Comparison of ENCODE assay signal across 1 cellular context in the genomic region with DNA sequence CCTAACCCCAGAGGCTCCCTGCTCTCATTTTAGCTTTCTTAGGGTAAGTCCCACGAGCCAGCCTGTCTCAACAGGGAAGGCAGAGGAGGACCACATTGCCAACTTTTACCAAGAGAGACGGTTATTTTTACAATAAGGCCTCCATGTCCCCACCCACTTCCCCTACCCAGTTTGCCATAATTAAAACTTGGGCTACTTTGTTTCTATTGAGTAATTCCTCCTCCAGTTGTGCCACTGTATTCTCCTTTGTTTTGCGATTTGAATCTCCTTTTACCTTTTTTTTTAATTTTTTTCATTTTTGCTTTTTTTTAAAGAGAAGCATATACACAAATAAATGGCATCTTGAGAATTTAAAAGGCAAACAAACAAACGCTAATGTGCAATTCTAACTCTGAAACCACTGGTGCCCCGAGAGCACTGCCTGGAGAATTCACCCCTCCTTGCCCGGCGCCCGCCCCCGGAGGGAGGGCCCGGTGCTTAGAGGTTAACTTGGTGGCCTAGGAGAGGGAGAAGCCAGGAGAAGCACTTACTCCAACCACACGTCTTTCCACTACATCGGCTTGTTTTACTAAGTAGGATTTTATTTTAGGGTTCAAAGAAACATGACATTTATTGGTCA.
TF ChIP-seq lines count a peak whose summit lies in the region.

No MANE protein-coding gene starts in this region.

TF ChIP-seq in H1, 55 proteins besides CTCF, POLR2A, EP300 and RAD21:
- TF ChIP-seq RXRA (IDR thresholded peaks at IDR 0.05; ENCODE audit: insufficient read depth, low read depth, low read length), result no peak
- TF ChIP-seq SAP30 (IDR thresholded peaks at IDR 0.05; ENCODE audit: insufficient read depth, insufficient replicate concordance, low read length), result no peak
- no peak for TF ChIP-seq SIRT6 (IDR thresholded peaks at IDR 0.05; ENCODE audit: low read length)
- TF ChIP-seq TCF12 (IDR thresholded peaks at IDR 0.05; ENCODE audit: low read depth, low read length), result no peak
- TF ChIP-seq ZNF274 (IDR thresholded peaks at IDR 0.05; ENCODE audit: borderline replicate concordance, extremely low read depth, low read length), result no peak
- TF ChIP-seq, protein P1, sequence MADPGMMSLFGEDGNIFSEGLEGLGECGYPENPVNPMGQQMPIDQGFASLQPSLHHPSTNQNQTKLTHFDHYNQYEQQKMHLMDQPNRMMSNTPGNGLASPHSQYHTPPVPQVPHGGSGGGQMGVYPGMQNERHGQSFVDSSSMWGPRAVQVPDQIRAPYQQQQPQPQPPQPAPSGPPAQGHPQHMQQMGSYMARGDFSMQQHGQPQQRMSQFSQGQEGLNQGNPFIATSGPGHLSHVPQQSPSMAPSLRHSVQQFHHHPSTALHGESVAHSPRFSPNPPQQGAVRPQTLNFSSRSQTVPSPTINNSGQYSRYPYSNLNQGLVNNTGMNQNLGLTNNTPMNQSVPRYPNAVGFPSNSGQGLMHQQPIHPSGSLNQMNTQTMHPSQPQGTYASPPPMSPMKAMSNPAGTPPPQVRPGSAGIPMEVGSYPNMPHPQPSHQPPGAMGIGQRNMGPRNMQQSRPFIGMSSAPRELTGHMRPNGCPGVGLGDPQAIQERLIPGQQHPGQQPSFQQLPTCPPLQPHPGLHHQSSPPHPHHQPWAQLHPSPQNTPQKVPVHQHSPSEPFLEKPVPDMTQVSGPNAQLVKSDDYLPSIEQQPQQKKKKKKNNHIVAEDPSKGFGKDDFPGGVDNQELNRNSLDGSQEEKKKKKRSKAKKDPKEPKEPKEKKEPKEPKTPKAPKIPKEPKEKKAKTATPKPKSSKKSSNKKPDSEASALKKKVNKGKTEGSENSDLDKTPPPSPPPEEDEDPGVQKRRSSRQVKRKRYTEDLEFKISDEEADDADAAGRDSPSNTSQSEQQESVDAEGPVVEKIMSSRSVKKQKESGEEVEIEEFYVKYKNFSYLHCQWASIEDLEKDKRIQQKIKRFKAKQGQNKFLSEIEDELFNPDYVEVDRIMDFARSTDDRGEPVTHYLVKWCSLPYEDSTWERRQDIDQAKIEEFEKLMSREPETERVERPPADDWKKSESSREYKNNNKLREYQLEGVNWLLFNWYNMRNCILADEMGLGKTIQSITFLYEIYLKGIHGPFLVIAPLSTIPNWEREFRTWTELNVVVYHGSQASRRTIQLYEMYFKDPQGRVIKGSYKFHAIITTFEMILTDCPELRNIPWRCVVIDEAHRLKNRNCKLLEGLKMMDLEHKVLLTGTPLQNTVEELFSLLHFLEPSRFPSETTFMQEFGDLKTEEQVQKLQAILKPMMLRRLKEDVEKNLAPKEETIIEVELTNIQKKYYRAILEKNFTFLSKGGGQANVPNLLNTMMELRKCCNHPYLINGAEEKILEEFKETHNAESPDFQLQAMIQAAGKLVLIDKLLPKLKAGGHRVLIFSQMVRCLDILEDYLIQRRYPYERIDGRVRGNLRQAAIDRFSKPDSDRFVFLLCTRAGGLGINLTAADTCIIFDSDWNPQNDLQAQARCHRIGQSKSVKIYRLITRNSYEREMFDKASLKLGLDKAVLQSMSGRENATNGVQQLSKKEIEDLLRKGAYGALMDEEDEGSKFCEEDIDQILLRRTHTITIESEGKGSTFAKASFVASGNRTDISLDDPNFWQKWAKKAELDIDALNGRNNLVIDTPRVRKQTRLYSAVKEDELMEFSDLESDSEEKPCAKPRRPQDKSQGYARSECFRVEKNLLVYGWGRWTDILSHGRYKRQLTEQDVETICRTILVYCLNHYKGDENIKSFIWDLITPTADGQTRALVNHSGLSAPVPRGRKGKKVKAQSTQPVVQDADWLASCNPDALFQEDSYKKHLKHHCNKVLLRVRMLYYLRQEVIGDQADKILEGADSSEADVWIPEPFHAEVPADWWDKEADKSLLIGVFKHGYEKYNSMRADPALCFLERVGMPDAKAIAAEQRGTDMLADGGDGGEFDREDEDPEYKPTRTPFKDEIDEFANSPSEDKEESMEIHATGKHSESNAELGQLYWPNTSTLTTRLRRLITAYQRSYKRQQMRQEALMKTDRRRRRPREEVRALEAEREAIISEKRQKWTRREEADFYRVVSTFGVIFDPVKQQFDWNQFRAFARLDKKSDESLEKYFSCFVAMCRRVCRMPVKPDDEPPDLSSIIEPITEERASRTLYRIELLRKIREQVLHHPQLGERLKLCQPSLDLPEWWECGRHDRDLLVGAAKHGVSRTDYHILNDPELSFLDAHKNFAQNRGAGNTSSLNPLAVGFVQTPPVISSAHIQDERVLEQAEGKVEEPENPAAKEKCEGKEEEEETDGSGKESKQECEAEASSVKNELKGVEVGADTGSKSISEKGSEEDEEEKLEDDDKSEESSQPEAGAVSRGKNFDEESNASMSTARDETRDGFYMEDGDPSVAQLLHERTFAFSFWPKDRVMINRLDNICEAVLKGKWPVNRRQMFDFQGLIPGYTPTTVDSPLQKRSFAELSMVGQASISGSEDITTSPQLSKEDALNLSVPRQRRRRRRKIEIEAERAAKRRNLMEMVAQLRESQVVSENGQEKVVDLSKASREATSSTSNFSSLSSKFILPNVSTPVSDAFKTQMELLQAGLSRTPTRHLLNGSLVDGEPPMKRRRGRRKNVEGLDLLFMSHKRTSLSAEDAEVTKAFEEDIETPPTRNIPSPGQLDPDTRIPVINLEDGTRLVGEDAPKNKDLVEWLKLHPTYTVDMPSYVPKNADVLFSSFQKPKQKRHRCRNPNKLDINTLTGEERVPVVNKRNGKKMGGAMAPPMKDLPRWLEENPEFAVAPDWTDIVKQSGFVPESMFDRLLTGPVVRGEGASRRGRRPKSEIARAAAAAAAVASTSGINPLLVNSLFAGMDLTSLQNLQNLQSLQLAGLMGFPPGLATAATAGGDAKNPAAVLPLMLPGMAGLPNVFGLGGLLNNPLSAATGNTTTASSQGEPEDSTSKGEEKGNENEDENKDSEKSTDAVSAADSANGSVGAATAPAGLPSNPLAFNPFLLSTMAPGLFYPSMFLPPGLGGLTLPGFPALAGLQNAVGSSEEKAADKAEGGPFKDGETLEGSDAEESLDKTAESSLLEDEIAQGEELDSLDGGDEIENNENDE (IDR thresholded peaks at IDR 0.05; ENCODE audit: insufficient replicate concordance, low read length), result no peak
- no peak for TF ChIP-seq HDAC6 (IDR thresholded peaks at IDR 0.05; ENCODE audit: low read depth, low read length)
- TF ChIP-seq, protein P2, sequence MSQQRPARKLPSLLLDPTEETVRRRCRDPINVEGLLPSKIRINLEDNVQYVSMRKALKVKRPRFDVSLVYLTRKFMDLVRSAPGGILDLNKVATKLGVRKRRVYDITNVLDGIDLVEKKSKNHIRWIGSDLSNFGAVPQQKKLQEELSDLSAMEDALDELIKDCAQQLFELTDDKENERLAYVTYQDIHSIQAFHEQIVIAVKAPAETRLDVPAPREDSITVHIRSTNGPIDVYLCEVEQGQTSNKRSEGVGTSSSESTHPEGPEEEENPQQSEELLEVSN (IDR thresholded peaks at IDR 0.05), result no peak
- no peak for TF ChIP-seq SP2 (IDR thresholded peaks at IDR 0.05; ENCODE audit: low read length)
- no peak for TF ChIP-seq GABPA (IDR thresholded peaks at IDR 0.05; ENCODE audit: borderline replicate concordance, insufficient read depth, low read length)
- TF ChIP-seq, protein P3, sequence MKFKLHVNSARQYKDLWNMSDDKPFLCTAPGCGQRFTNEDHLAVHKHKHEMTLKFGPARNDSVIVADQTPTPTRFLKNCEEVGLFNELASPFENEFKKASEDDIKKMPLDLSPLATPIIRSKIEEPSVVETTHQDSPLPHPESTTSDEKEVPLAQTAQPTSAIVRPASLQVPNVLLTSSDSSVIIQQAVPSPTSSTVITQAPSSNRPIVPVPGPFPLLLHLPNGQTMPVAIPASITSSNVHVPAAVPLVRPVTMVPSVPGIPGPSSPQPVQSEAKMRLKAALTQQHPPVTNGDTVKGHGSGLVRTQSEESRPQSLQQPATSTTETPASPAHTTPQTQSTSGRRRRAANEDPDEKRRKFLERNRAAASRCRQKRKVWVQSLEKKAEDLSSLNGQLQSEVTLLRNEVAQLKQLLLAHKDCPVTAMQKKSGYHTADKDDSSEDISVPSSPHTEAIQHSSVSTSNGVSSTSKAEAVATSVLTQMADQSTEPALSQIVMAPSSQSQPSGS (IDR thresholded peaks at IDR 0.05; ENCODE audit: low read length), result no peak
